Comparison of ENCODE assay signal across 16 cellular contexts in the genomic region with DNA sequence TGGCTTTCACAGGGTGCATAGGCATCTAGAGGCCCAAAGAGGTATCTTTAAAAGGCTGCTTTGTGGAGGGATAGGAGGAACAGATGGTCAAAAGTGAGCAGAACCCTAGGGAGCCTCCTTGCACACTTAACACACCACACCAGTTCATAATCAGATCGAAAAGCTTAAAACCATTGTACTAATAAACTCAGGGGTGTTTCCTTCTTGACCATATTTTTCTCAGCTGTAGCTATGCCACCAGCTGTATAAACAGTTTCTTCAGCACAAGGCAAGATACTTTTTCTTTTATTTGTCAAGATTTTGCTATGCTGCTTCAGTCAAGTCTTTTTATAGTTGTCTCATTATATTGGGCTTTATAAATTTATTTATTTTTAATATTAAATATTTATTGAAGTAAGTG.
"Had no signal": no experiment of that assay in that cellular context is flagged by ENCODE, and none has a peak within 500 bp of the region (broad histone marks: within the 10 kb centered on the region; RNA-seq: fewer than 3 reads in every experiment).

No MANE protein-coding gene starts in this region.

- H3K27me3 ChIP-seq: heart left ventricle, left lung, right atrium auricular region, stomach, testis had no signal

- H3K4me1 ChIP-seq: left lung, testis had no signal

- DNase-seq: activated CD4-positive, CD25-positive, alpha-beta regulatory T cell treated with anti-CD3 and anti-CD28 coated beads, Interleukin-2, amount 50 U/mL, for 72 hours; activated gamma-delta T cell; activated T-cell treated with anti-CD3 and anti-CD28 coated beads, Interleukin-2, amount 50 U/mL, for 72 hours; effector memory CD8-positive, alpha-beta T cell; heart left ventricle; left lung; stimulated activated CD4-positive, alpha-beta T cell treated with anti-CD3 and anti-CD28 coated beads, Interleukin-4, amount 100 ng/mL, for 1 hour; stomach; SW 1271; T-helper 2 cell; testis had no signal

- H3K4me3 ChIP-seq: heart left ventricle, left lung, right atrium auricular region, smooth muscle cell, stomach, testis had no signal

- H3K9me3 ChIP-seq: heart left ventricle, left lung, right atrium auricular region, stomach, testis had no signal

- ATAC-seq: activated naive CD4-positive, alpha-beta T cell treated with anti-CD3 and anti-CD28 coated beads, Interleukin-2, amount 50 U/mL, for 72 hours; activated T-cell treated with anti-CD3 and anti-CD28 coated beads, Interleukin-2, amount 50 U/mL, for 72 hours; effector memory CD8-positive, alpha-beta T cell; left lung; stimulated activated effector memory CD8-positive, alpha-beta T cell treated with anti-CD3 and anti-CD28 coated beads, Interleukin-12 subunit alpha, Interleukin-12 subunit beta, amount 100 ng/mL, for 72 hours had no signal

- H3K27ac ChIP-seq: heart left ventricle, left lung, right atrium auricular region, stomach, testis, VCaP had no signal
